Comparison of ENCODE assay signal across 1 cellular context in genomic region chr3:72082776-72083477, GRCh38.
TF ChIP-seq lines count a peak whose summit lies in the region.

No MANE protein-coding gene starts in this region.

TF ChIP-seq in K562, 482 proteins besides CTCF, POLR2A, EP300 and RAD21 (continued from another document):
- no peak for TF ChIP-seq ATF6 (CRISPR knock-in tag; IDR thresholded peaks at IDR 0.05)
- TF ChIP-seq MLX (CRISPR knock-in tag; conservative IDR thresholded peaks at IDR 0.05): no peak
- no peak for TF ChIP-seq SUPT5H (IDR thresholded peaks at IDR 0.05)
- no peak for TF ChIP-seq ZNF79 (CRISPR knock-in tag; IDR thresholded peaks at IDR 0.05; ENCODE audit: low read depth)
- no peak for TF ChIP-seq PCBP2 (IDR thresholded peaks at IDR 0.05; ENCODE audit: low read depth, low read length, poor library complexity, severe bottlenecking)
- peak; percentile 67 for TF ChIP-seq EGR1 (conservative IDR thresholded peaks at IDR 0.05)
- no peak for TF ChIP-seq HDAC6 (IDR thresholded peaks at IDR 0.05; ENCODE audit: low read depth, low read length)
- no peak for TF ChIP-seq BRCA1 (IDR thresholded peaks at IDR 0.05)
- TF ChIP-seq BRCA1 (CRISPR knock-in tag; IDR thresholded peaks at IDR 0.05): no peak
- no peak for TF ChIP-seq CHD2 (IDR thresholded peaks at IDR 0.05; ENCODE audit: low read depth, low read length)
- TF ChIP-seq, protein P1, sequence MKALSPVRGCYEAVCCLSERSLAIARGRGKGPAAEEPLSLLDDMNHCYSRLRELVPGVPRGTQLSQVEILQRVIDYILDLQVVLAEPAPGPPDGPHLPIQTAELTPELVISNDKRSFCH (CRISPR knock-in tag; IDR thresholded peaks at IDR 0.05): no peak
- TF ChIP-seq, protein P1 (tag; IDR thresholded peaks at IDR 0.05): 0 out of 2 replicates have a peak, but pooled peaks have one; percentile 34
- TF ChIP-seq CEBPB (tag; IDR thresholded peaks at IDR 0.05): no peak
- TF ChIP-seq SRF (CRISPR knock-in tag; IDR thresholded peaks at IDR 0.05): peak; percentile 23 to 78; a peak in 3 of 4 replicates
- TF ChIP-seq MEF2A (IDR thresholded peaks at IDR 0.05; ENCODE audit: control insufficient read depth, low read depth, low read length): no peak
- TF ChIP-seq ZEB2 (IDR thresholded peaks at IDR 0.05): peak; percentile 76
- TF ChIP-seq KLF16 (IDR thresholded peaks at IDR 0.05): peak; percentile 33; the same call in 1 of the 2 replicates
- TF ChIP-seq ETV6 (IDR thresholded peaks at IDR 0.05; ENCODE audit: borderline replicate concordance in 1 of 2, low read depth in 2 of 2, low read length in 1 of 2): no peak
- TF ChIP-seq ETV6 (CRISPR knock-in tag; IDR thresholded peaks at IDR 0.05; ENCODE audit: borderline replicate concordance): no peak
- no peak for TF ChIP-seq MGA (IDR thresholded peaks at IDR 0.05)
- peak; percentile 56; the same call in 1 of the 2 replicates for TF ChIP-seq GATA2 (CRISPR knock-in tag; IDR thresholded peaks at IDR 0.05)
- TF ChIP-seq CBX3 (IDR thresholded peaks at IDR 0.05; ENCODE audit: borderline replicate concordance in 1 of 2, low read length in 2 of 2): no peak
- TF ChIP-seq PYGO2 (tag; IDR thresholded peaks at IDR 0.05): no peak
- no peak for TF ChIP-seq TAF1 (IDR thresholded peaks at IDR 0.05; ENCODE audit: control insufficient read depth, extremely low read depth, insufficient read depth, low read length, severe bottlenecking)
